ENCODE assay signal across 1 cellular context in genomic region chr7:29988391-29989256, GRCh38.
TF ChIP-seq lines count a peak whose summit lies in the region.

No MANE protein-coding gene starts in this region.

TF ChIP-seq in SK-N-SH, 30 proteins besides CTCF, POLR2A, EP300 and RAD21 (continued from another document):
- TF ChIP-seq REST (IDR thresholded peaks at IDR 0.05; ENCODE audit: low read depth, low read length) (0 out of 2 replicates have a peak, but pooled peaks have one; percentile 17), FOSL2 (IDR thresholded peaks at IDR 0.05; ENCODE audit: borderline replicate concordance, low read depth) (no peak), TEAD4 (IDR thresholded peaks at IDR 0.05; ENCODE audit: borderline replicate concordance, insufficient read depth) (0 out of 2 replicates have a peak, but pooled peaks have one; percentile 12), POLR2AphosphoS5 (IDR thresholded peaks at IDR 0.05; ENCODE audit: low read depth, low read length) (peak; percentile 21; the same call in 1 of the 2 replicates), NRF1 (IDR thresholded peaks at IDR 0.05; ENCODE audit: low read depth, low read length) (peak; percentile 53), FOXJ3 (CRISPR knock-in tag; IDR thresholded peaks at IDR 0.05) (no peak)
